In genomic region chr17:74466785-74467158, GRCh38 we compare ENCODE assay signal across 11 cellular contexts. TPM values are rescaled to one million over a fixed set of nuclear protein-coding genes. Genes with fewer than 3 reads are reported as not detected.
A peak's percentile ranks its signal among the peaks of the same experiment; 100 is the strongest.
DNase-seq lines count a peak whose midpoint lies in the region; ATAC-seq, FAIRE-seq and TF ChIP-seq lines count a peak whose summit lies in the region.
"Had no signal": no experiment of that assay in that cellular context is flagged by ENCODE, and none has a peak within 500 bp of the region (broad histone marks: within the 10 kb centered on the region; RNA-seq: fewer than 3 reads in every experiment).

No MANE protein-coding gene starts in this region.

- CTCF ChIA-PET in K562 (lab: Yijun Ruan, JAX; ENCODE audit: low intra/inter-chr PET ratio): no interaction called here

- no peak overlapping the region for H4K8ac ChIP-seq in mesendoderm (ENCODE audit: low read depth, low read length)

- no peak overlapping the region for H3K27ac ChIP-seq in K562 (ENCODE audit: extremely low read depth, low read depth, low read length)
- no peak overlapping the region for H3K27ac ChIP-seq in mesendoderm (ENCODE audit: low read depth, low read length)
- peak overlapping the region; percentile 48 to 71 (median 64) for H3K27ac ChIP-seq in transverse colon

- H3K18ac ChIP-seq in mesendoderm (ENCODE audit: low read length): no peak overlapping the region

- H2AK5ac ChIP-seq in mesendoderm (ENCODE audit: low read length): no peak overlapping the region

- H2BK15ac ChIP-seq in mesendoderm (replicated peaks; ENCODE audit: low read depth): no peak overlapping the region

- H3K27me3 ChIP-seq in K562 (ENCODE audit: control insufficient read depth in 2 of 2, insufficient read depth in 2 of 2, low read length in 2 of 2) (peaks cover 0 to 5% of the 10 kb centered on the region in 2 experiments; a peak in 2 of 5 replicates), mesendoderm (ENCODE audit: insufficient read depth, low read length, poor library complexity) (peaks cover 8% of the 10 kb centered on the region), transverse colon (peaks cover 18% of the 10 kb centered on the region)

- FAIRE-seq in K562 (lab: Jason Lieb, UNC): no peak

- H3K23ac ChIP-seq in mesendoderm (ENCODE audit: low read length): peak overlapping the region; percentile 24

- TF ChIP-seq CTCF in K562 (IDR thresholded peaks at IDR 0.05 in 2 of 3, conservative IDR thresholded peaks at IDR 0.05 in 1 of 3; ENCODE audit: insufficient read depth in 2 of 3, low read depth in 1 of 3, low read length in 3 of 3) (no peak), transverse colon (IDR thresholded peaks at IDR 0.05) (no peak)

- H3K4me3 ChIP-seq in K562 (no peak overlapping the region), mesendoderm (ENCODE audit: low read length) (no peak overlapping the region), transverse colon (peak overlapping the region in 2 of 4 donors; percentile 24 to 34)

- BruUV-seq in K562 (replicated peaks; lab: Mats Ljungman, UMichigan): no TSS peak

- H4K20me1 ChIP-seq in K562 (replicated peaks; ENCODE audit: control insufficient read depth, insufficient read depth, low read length): no peaks in the 10 kb centered on the region

- intact Hi-C loops in K562 (cut with micrococcal nuclease): no loop called here
- intact Hi-C loops in transverse colon (cut with DNase I; ENCODE audit: low total_unique reads): no loop called here

- in situ Hi-C loops in K562 (cut with MboI) (no loop called here), transverse colon (cut with MboI; ENCODE audit: low pct_ligation_motif_present in 1 of 4, low pct_unique_long_range_greater_than_20kb in 1 of 4, low sequenced_read_pairs in 3 of 4) (no loop called here)

- no peak for DNase-seq in activated naive CD4-positive, alpha-beta T cell treated with anti-CD3 and anti-CD28 coated beads, Interleukin-2, amount 50 U/mL, for 72 hours (ENCODE audit: low spot score in 2 of 2)
- no peak for DNase-seq in activated naive CD4-positive, alpha-beta T cell treated with anti-CD3 and anti-CD28 coated beads, Interleukin-2, amount 50 U/mL, for 16 hours
- no peak for DNase-seq in K562 (ENCODE audit: extremely low read depth in 1 of 4, low spot score in 3 of 4)
- no peak for DNase-seq in mesendoderm
- DNase-seq in transverse colon: no peak
- no peak for DNase-seq in NCI-H2227 treated with DMSO at 0.1 percent for 48 hours (lab: John Stamatoyannopoulos, UW)
- DNase-seq: NCI-H526 treated with DMSO at 0.1 percent for 48 hours had no signal

- no peaks in the 10 kb centered on the region for H3K36me3 Mint-ChIP-seq in activated naive CD4-positive, alpha-beta T cell treated with anti-CD3 and anti-CD28 coated beads, Interleukin-2, amount 50 U/mL, for 72 hours

- H3K4me1 ChIP-seq in K562 (replicated peaks in 1 of 2; ENCODE audit: control insufficient read depth in 2 of 2, insufficient read depth in 2 of 2, low read length in 2 of 2): peaks cover 25 to 27% of the 10 kb centered on the region in 2 experiments
- H3K4me1 ChIP-seq in mesendoderm (ENCODE audit: control insufficient read depth, low read depth, low read length): no peaks in the 10 kb centered on the region
- H3K4me1 ChIP-seq in transverse colon: peaks cover 0 to 4% (median 1%) of the 10 kb centered on the region in 4 donors

- peaks cover 0 to 4% of the 10 kb centered on the region in 2 donors for H3K9me3 Mint-ChIP-seq in activated naive CD4-positive, alpha-beta T cell treated with anti-CD3 and anti-CD28 coated beads, Interleukin-2, amount 50 U/mL, for 72 hours

- no peak for TF ChIP-seq RAD21 in K562 (CRISPR knock-in tag; conservative IDR thresholded peaks at IDR 0.05 in 1 of 2, IDR thresholded peaks at IDR 0.05 in 1 of 2)

- no peak overlapping the region for H4K5ac ChIP-seq in mesendoderm (ENCODE audit: low read length)

- TF ChIP-seq POLR2A in K562 (conservative IDR thresholded peaks at IDR 0.05): no peak
- TF ChIP-seq POLR2A in transverse colon (IDR thresholded peaks at IDR 0.05): no peak

- H3K9ac ChIP-seq in K562 (ENCODE audit: insufficient read depth in 1 of 2, low read depth in 2 of 2, low read length in 2 of 2): no peak overlapping the region; a peak in 1 of 4 replicates
- H3K9ac ChIP-seq in mesendoderm (ENCODE audit: low read length): no peak overlapping the region

- 43% methylated on average over 11 of the region's 15 CpGs for WGBS in K562 (ENCODE audit: insufficient coverage, low coverage, missing lambda C conversion rate)
- no CpG with 5 or more reads among the region's 15 CpGs for WGBS in mesendoderm (ENCODE audit: extremely low coverage, insufficient coverage, low lambda C conversion rate)
- 27 to 48% methylated on average over 3 to 14 of the region's 15 CpGs for WGBS in transverse colon (ENCODE audit: low coverage in 1 of 2), 2 donors

- H3K56ac ChIP-seq in mesendoderm (ENCODE audit: low read length): peak overlapping the region; percentile 64

- POLR2A ChIA-PET in K562 (lab: Yijun Ruan, JAX): interaction anchor here (0.6 kb wide), 1 partner anchor 11 kb away, joined by 4 read pairs; no protein-coding TSS in a partner anchor

- H2BK5ac ChIP-seq in mesendoderm (ENCODE audit: low read length): no peak overlapping the region

- no peaks in the 10 kb centered on the region for H3K79me1 ChIP-seq in mesendoderm (ENCODE audit: low read length)

- H3K79me2 ChIP-seq in K562 (ENCODE audit: control insufficient read depth, insufficient read depth, low read length) (no peaks in the 10 kb centered on the region), mesendoderm (ENCODE audit: control insufficient read depth, insufficient read depth, low read length) (no peaks in the 10 kb centered on the region)

- H3K27ac Mint-ChIP-seq in activated naive CD4-positive, alpha-beta T cell treated with anti-CD3 and anti-CD28 coated beads, Interleukin-2, amount 50 U/mL, for 72 hours: peak overlapping the region in 1 of 2 donors; percentile 77

- no peak for TF ChIP-seq EP300 in K562 (IDR thresholded peaks at IDR 0.05; ENCODE audit: low read length)
- TF ChIP-seq EP300 in transverse colon (IDR thresholded peaks at IDR 0.05; ENCODE audit: low read depth): no peak

- H3K36me3 ChIP-seq in K562 (ENCODE audit: control insufficient read depth, insufficient read depth, low read length) (no peaks in the 10 kb centered on the region), mesendoderm (ENCODE audit: control insufficient read depth, insufficient read depth, low read length) (no peaks in the 10 kb centered on the region), transverse colon (no peaks in the 10 kb centered on the region)
- H3K36me3 ChIP-seq: gastroesophageal sphincter had no signal

- ATAC-seq in activated naive CD4-positive, alpha-beta T cell treated with anti-CD3 and anti-CD28 coated beads, Interleukin-2, amount 50 U/mL, for 72 hours: peak; percentile 25 to 38
- no peak for ATAC-seq in K562
- ATAC-seq in HG02610 (IDR thresholded peaks at IDR 0.05; ENCODE audit: unreplicated experiment): no peak
- no peak for ATAC-seq in GM21737 (IDR thresholded peaks at IDR 0.05; ENCODE audit: unreplicated experiment)
- ATAC-seq: gastroesophageal sphincter had no signal

- no peaks in the 10 kb centered on the region for H3K9me1 ChIP-seq in K562 (ENCODE audit: control insufficient read depth, insufficient read depth, low read length)

- H2BK120ac ChIP-seq in mesendoderm (ENCODE audit: low read depth, low read length): no peak overlapping the region

- H3K4ac ChIP-seq in mesendoderm (ENCODE audit: low read depth, low read length): no peak overlapping the region

- H3K4me2 ChIP-seq in K562 (ENCODE audit: insufficient read depth, low read length) (no peak overlapping the region), mesendoderm (ENCODE audit: low read length) (peak overlapping the region; percentile 75)

- peak overlapping the region; percentile 83; the same call in 1 of the 2 replicates for H2AFZ ChIP-seq in K562 (ENCODE audit: low read depth, low read length)

- H3K9me3 ChIP-seq in K562 (replicated peaks; ENCODE audit: control insufficient read depth, insufficient read depth, low read depth, low read length) (no peaks in the 10 kb centered on the region; the same call in 1 of the 2 replicates), transverse colon (no peaks in the 10 kb centered on the region)
- H3K9me3 ChIP-seq: gastroesophageal sphincter had no signal

RNA-seq across cellular contexts. Expression of gene CD300A, which starts 0.3 kb away (rescaled TPM):
- total RNA-seq in activated naive CD4-positive, alpha-beta T cell treated with anti-CD3 and anti-CD28 coated beads, Interleukin-2, amount 50 U/mL, for 72 hours: 1 to 10 TPM in 1 of 2 donors, under 1 TPM in 1; 0.46 to 4.0 TPM
- 0.51 and 0.56 TPM in 2 replicates for total RNA-seq in K562 (2011; cell fraction: chromatin; rRNA removed; ENCODE audit: low replicate concordance)
- 0.39 and 0.67 TPM in 2 replicates for total RNA-seq in K562 (2011; cell fraction: nucleolus; rRNA removed)
- 0.44 and 0.92 TPM in 2 replicates for total RNA-seq in K562 (2011; cell fraction: nucleoplasm; rRNA removed)
- total RNA-seq in K562 (2014; rRNA removed) (0.23 and 0.49 TPM in 2 replicates), K562 (2014; rRNA removed; fragmentation: Illumina TruSeq; extraction: Trizol) (0.22 and 0.29 TPM in 2 replicates), K562 (2015; rRNA removed; fragmentation: Illumina TruSeq; extraction: Trizol) (0.76 and 0.79 TPM in 2 replicates), K562 (2021) (0.36 and 0.44 TPM in 2 replicates), transverse colon (1 to 10 TPM in 2 of 4 donors, not detected in 2; 3.1 to 5.1 TPM)
- polyA plus RNA-seq in K562 (2011; rRNA removed) (1.7 and 19.7 TPM in 2 replicates), K562 (2014; fragmentation: Illumina TruSeq; extraction: Trizol) (0.39 and 0.50 TPM in 2 replicates), K562 (2014; fragmentation: Nextera tagmentation; extraction: Ambion mirVana) (under 1 TPM in 1 of 2 experiments, not detected in 1; 0.21 TPM), K562 (2014; rRNA removed) (0.26 and 0.50 TPM in 2 replicates)
- 1.4 and 20.9 TPM in 2 replicates for polyA plus RNA-seq in K562 (2011; cell fraction: cytosol; rRNA removed)
- 1.1 and 15.8 TPM in 2 replicates for polyA plus RNA-seq in K562 (2011; cell fraction: nucleus; rRNA removed)
- 2.3 and 9.5 TPM in 2 replicates for polyA plus RNA-seq in K562 (2012)
- polyA minus RNA-seq in K562 (2011; rRNA and poly(A)+ RNA removed): 0.60 and 6.1 TPM in 2 replicates
- polyA minus RNA-seq in K562 (2011; cell fraction: cytosol; rRNA and poly(A)+ RNA removed): 5.7 TPM in 1 of 2 replicates, not detected in the other
- polyA minus RNA-seq in K562 (2011; cell fraction: nucleus; rRNA and poly(A)+ RNA removed): 5.3 TPM in 1 of 2 replicates, not detected in the other
- polyA plus RNA-seq in mesendoderm (2013, experiment 1 of 2): 0.03 TPM
- polyA plus RNA-seq in mesendoderm (2013, experiment 2 of 2): 0.03 TPM
- total RNA-seq: myocyte had no signal

RNA-seq across cellular contexts. Expression of gene GPRC5C, which starts 34.9 kb away (rescaled TPM):
- 1 to 10 TPM in 1 of 2 donors, not detected in 1; 2.3 TPM for total RNA-seq in activated naive CD4-positive, alpha-beta T cell treated with anti-CD3 and anti-CD28 coated beads, Interleukin-2, amount 50 U/mL, for 72 hours
- total RNA-seq in K562 (2011; cell fraction: chromatin; rRNA removed; ENCODE audit: low replicate concordance): 2.8 and 8.7 TPM in 2 replicates
- 8.9 and 15.5 TPM in 2 replicates for total RNA-seq in K562 (2011; cell fraction: nucleolus; rRNA removed)
- total RNA-seq in K562 (2011; cell fraction: nucleoplasm; rRNA removed): 4.5 and 7.9 TPM in 2 replicates
- 6.5 and 7.6 TPM in 2 replicates for total RNA-seq in K562 (2014; rRNA removed)
- 1.1 and 1.6 TPM in 2 replicates for total RNA-seq in K562 (2014; rRNA removed; fragmentation: Illumina TruSeq; extraction: Trizol)
- 4.1 and 4.4 TPM in 2 replicates for total RNA-seq in K562 (2015; rRNA removed; fragmentation: Illumina TruSeq; extraction: Trizol)
- total RNA-seq in K562 (2021): 6.4 and 7.8 TPM in 2 replicates
- 9.0 and 85.5 TPM in 2 replicates for polyA plus RNA-seq in K562 (2011; rRNA removed)
- polyA plus RNA-seq in K562 (2011; cell fraction: cytosol; rRNA removed): 26.1 and 77.2 TPM in 2 replicates
- polyA plus RNA-seq in K562 (2011; cell fraction: nucleus; rRNA removed): 13.3 and 92.4 TPM in 2 replicates
- 8.7 and 24.4 TPM in 2 replicates for polyA plus RNA-seq in K562 (2012)
- polyA plus RNA-seq in K562 (2014; fragmentation: Illumina TruSeq; extraction: Trizol): 2.1 and 4.1 TPM in 2 replicates
- under 1 TPM; 0.28 to 0.41 TPM for polyA plus RNA-seq in K562 (2014; fragmentation: Nextera tagmentation; extraction: Ambion mirVana)
- polyA plus RNA-seq in K562 (2014; rRNA removed): 5.9 and 9.6 TPM in 2 replicates
- 4.1 and 15.3 TPM in 2 replicates for polyA minus RNA-seq in K562 (2011; rRNA and poly(A)+ RNA removed)
- 7.9 and 36.4 TPM in 2 replicates for polyA minus RNA-seq in K562 (2011; cell fraction: cytosol; rRNA and poly(A)+ RNA removed)
- polyA minus RNA-seq in K562 (2011; cell fraction: nucleus; rRNA and poly(A)+ RNA removed): 4.0 and 28.7 TPM in 2 replicates
- polyA plus RNA-seq in mesendoderm (2013, experiment 1 of 2): 3.7 TPM
- 4.0 TPM for polyA plus RNA-seq in mesendoderm (2013, experiment 2 of 2)
- total RNA-seq in transverse colon: 100 to 1,000 TPM in 3 of 4 donors, 10 to 100 TPM in 1; 62.5 to 263 (median 174) TPM
- total RNA-seq: myocyte had no signal

Comparison
In these comparisons a context has a peak if more than half of its experiments do, and no peak if none do; other contexts are left out.
1. ATAC-seq: peak in activated naive CD4-positive, alpha-beta T cell treated with anti-CD3 and anti-CD28 coated beads, Interleukin-2, amount 50 U/mL, for 72 hours (2 of 2); none in K562 (single experiment), HG02610 (single experiment) and GM21737 (single experiment).
2. H3K27ac ChIP-seq: peak in transverse colon (4 of 4); none in K562 (single experiment) and mesendoderm (single experiment).